Comparison of ENCODE assay signal across 8 cellular contexts in the genomic region with DNA sequence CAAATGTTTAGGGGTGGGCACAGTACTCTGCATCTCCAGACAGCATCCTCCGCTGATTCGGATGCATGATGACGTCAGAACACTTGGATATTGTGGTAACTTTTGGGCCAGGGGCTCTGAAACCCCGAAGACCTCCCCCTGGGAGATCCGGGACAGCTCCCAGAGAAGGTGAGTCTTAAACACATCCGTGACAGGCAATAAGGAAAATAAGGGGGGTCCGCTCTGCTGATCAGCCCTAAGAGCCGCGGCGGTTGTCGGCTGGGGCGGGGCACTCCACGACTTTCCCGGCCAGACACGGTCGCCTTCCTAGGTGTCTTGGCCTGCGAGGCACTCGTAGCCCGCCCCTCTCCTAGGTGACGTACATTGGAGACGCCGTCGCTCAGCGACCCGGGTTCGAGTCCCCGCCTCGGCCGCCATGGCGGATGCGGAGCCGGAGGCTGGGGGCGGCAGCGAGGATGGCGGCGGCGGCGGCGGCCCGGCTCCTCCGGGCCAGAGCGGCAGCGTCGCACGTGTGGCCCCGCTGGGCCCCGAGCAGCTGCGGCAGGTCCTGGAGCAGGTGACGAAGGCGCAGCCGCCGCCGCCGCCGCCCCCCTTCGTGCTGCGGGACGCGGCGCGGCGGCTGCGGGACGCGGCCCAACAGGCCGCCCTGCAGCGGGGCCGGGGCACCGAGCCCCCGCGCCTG. TPM values are rescaled to one million over a fixed set of nuclear protein-coding genes. Genes with fewer than 3 reads are reported as not detected.
DNase-seq lines count a peak whose midpoint lies in the region; ATAC-seq and TF ChIP-seq lines count a peak whose summit lies in the region.

A gene (plus strand): TSS at position 396 of the 682 bp plus-strand sequence. CDS start 20 bp downstream, at position 416.

- peaks cover 29 to 74% (median 48%) of the 10 kb centered on the region in 4 donors for H3K4me1 Mint-ChIP-seq in CD4-positive, alpha-beta memory T cell

- POLR2A ChIA-PET in CD4-positive, alpha-beta memory T cell (lab: Charles Lee; ENCODE audit: partially characterized antibody), result interaction anchor here (0.7 to 4.6 kb wide), 13 partner anchors 12 to 371 kb away, joined by 3 to 24 read pairs (median 4); a partner anchor contains a TSS

- peak; percentile 91 to 95 (median 92) for DNase-seq in CD4-positive, alpha-beta memory T cell
- DNase-seq in HUDEP-2 (lab: John Stamatoyannopoulos, UW; ENCODE audit: unreplicated experiment in 76 of 76) (peak in 74 of 76 experiments; percentile 36 to 91 (median 83)), NOMO-1 (lab: John Stamatoyannopoulos, UW; ENCODE audit: unreplicated experiment in 2 of 2) (peak; percentile 82 to 93), ecto neural progenitor cell (ENCODE audit: low spot score) (peak; percentile 95), lung (ENCODE audit: low spot score) (peak; percentile 93)
- DNase-seq in activated CD8-positive, alpha-beta memory T cell treated with anti-CD3 and anti-CD28 coated beads for 1 hour (ENCODE audit: extremely low read depth in 1 of 2, low read depth in 1 of 2), result peak; percentile 82 to 90
- DNase-seq in stimulated activated CD4-positive, alpha-beta T cell treated with anti-CD3 and anti-CD28 coated beads, TNF-alpha, amount 100 ng/mL, for 24 hours (ENCODE audit: low read depth in 3 of 3), result peak; percentile 88 to 95 (median 93)

- ATAC-seq in GM19468 (IDR thresholded peaks at IDR 0.05; ENCODE audit: extremely low read depth, unreplicated experiment) (peak; percentile 63), lung (ENCODE audit: insufficient read depth, low FRiP score) (peak; percentile 73)

- H3K27ac Mint-ChIP-seq in CD4-positive, alpha-beta memory T cell, result peak within 1 kb of the TSS; percentile 96 to 100 (median 99)

- peak within 1 kb of the TSS; percentile 90 to 99 for H3K4me3 ChIP-seq in CD4-positive, alpha-beta memory T cell (ENCODE audit: low read length in 2 of 2)
- peak within 1 kb of the TSS; percentile 82 for H3K4me3 ChIP-seq in lung

- H3K27me3 Mint-ChIP-seq in CD4-positive, alpha-beta memory T cell, result peaks cover 3 to 9% of the 10 kb centered on the region in 2 donors

- 1% methylated on average over 59 to 71 of the region's 71 CpGs for WGBS in lung, 2 donors

- H3K4me1 ChIP-seq in CD4-positive, alpha-beta memory T cell (ENCODE audit: insufficient read depth, low read length), result peaks cover 49% of the 10 kb centered on the region
- peaks cover 3 to 7% of the 10 kb centered on the region in 2 donors for H3K4me1 ChIP-seq in lung (ENCODE audit: control insufficient read depth in 2 of 2, insufficient read depth in 2 of 2, low read length in 2 of 2)

- CTCF ChIA-PET in CD4-positive, alpha-beta memory T cell (lab: Charles Lee; ENCODE audit: partially characterized antibody), result interaction anchor here (0.9 to 1.7 kb wide), 5 partner anchors 14 to 205 kb away, joined by 3 to 5 read pairs (median 4); a partner anchor contains a TSS

- no peak for TF ChIP-seq CTCF in lung (IDR thresholded peaks at IDR 0.05; ENCODE audit: control extremely low read depth, extremely low read depth)

- peaks cover 0 to 12% (median 0%) of the 10 kb centered on the region in 8 donors for H3K9me3 Mint-ChIP-seq in CD4-positive, alpha-beta memory T cell

- H3K27ac ChIP-seq in CD4-positive, alpha-beta memory T cell (ENCODE audit: low read depth, low read length), result peak within 1 kb of the TSS; percentile 71
- peak within 1 kb of the TSS; percentile 93 to 97 for H3K27ac ChIP-seq in lung (ENCODE audit: low read depth in 1 of 2, low read length in 1 of 2)

- intact Hi-C loops in CD4-positive, alpha-beta memory T cell (cut with micrococcal nuclease), result loop anchor here (1.0 to 5.0 kb wide), 5 partner anchors 15 to 372 kb away; a partner anchor contains a TSS

- H3K9me3 ChIP-seq in CD4-positive, alpha-beta memory T cell (ENCODE audit: control insufficient read depth in 1 of 2, low read length in 2 of 2), result no peaks in the 10 kb centered on the region
- H3K9me3 ChIP-seq in lung (ENCODE audit: control insufficient read depth in 2 of 2, insufficient read depth in 1 of 2, low read length in 1 of 2), result no peaks in the 10 kb centered on the region

- no peaks in the 10 kb centered on the region for H3K36me3 ChIP-seq in CD4-positive, alpha-beta memory T cell (ENCODE audit: insufficient read depth, low read length)
- no peaks in the 10 kb centered on the region for H3K36me3 ChIP-seq in lung (ENCODE audit: control insufficient read depth in 2 of 2, insufficient read depth in 2 of 2, low read length in 2 of 2)

- peaks cover 0 to 19% of the 10 kb centered on the region in 2 donors for H3K36me3 Mint-ChIP-seq in CD4-positive, alpha-beta memory T cell

- H3K4me3 Mint-ChIP-seq in CD4-positive, alpha-beta memory T cell, result peak within 1 kb of the TSS; percentile 95 to 99 (median 96)

- no peaks in the 10 kb centered on the region for H3K27me3 ChIP-seq in CD4-positive, alpha-beta memory T cell (ENCODE audit: insufficient read depth, low read length)
- no peaks in the 10 kb centered on the region for H3K27me3 ChIP-seq in lung (ENCODE audit: control insufficient read depth, insufficient read depth)

RNA-seq across cellular contexts. Expression of the gene that starts here (rescaled TPM):
- total RNA-seq in CD4-positive, alpha-beta memory T cell, result 10 to 100 TPM; 19.0 to 21.7 TPM
- 1 to 10 TPM; 4.0 to 6.9 TPM for polyA plus RNA-seq in CD4-positive, alpha-beta memory T cell
- total RNA-seq in lung, result 10 to 100 TPM; 12.5 to 14.2 TPM
- 1 to 10 TPM; 6.1 to 8.1 TPM for polyA plus RNA-seq in lung

Comparison
In these comparisons a context has a peak if more than half of its experiments do, and no peak if none do; other contexts are left out.
1. Peak in every context shown above with its lines: DNase-seq, ATAC-seq, H3K4me3 ChIP-seq and H3K27ac ChIP-seq.